In genomic region chr2:202687276-202687675, GRCh38 we compare ENCODE assay signal across 23 cellular contexts. TPM values are rescaled to one million over a fixed set of nuclear protein-coding genes. Genes with fewer than 3 reads are reported as not detected.
DNase-seq lines count a peak whose midpoint lies in the region; ATAC-seq, FAIRE-seq and TF ChIP-seq lines count a peak whose summit lies in the region.
"Had no signal": no experiment of that assay in that cellular context is flagged by ENCODE, and none has a peak within 500 bp of the region (broad histone marks: within the 10 kb centered on the region; RNA-seq: fewer than 3 reads in every experiment).

No MANE protein-coding gene starts in this region.

- no peak overlapping the region for H3K4me3 ChIP-seq in Panc1 (ENCODE audit: low read depth in 2 of 2, low read length in 2 of 2)
- no peak overlapping the region for H3K4me3 ChIP-seq in epithelial cell of esophagus (ENCODE audit: low read length)
- H3K4me3 ChIP-seq: hepatocyte, transverse colon had no signal

- peaks cover 19 to 56% (median 45%) of the 10 kb centered on the region in 4 donors for H3K4me1 Mint-ChIP-seq in naive thymus-derived CD8-positive, alpha-beta T cell
- H3K4me1 Mint-ChIP-seq: activated CD8-positive, alpha-beta memory T cell treated with anti-CD3 and anti-CD28 coated beads, Interleukin-2, amount 10 ng/mL, durations not matched to agents 7 days and 5 days had no signal

- no peaks in the 10 kb centered on the region for H3K4me1 ChIP-seq in Panc1 (ENCODE audit: control insufficient read depth, insufficient read depth, low read length)
- H3K4me1 ChIP-seq: transverse colon had no signal

- peaks cover 2 to 16% (median 9%) of the 10 kb centered on the region in 3 donors for H3K36me3 Mint-ChIP-seq in naive thymus-derived CD8-positive, alpha-beta T cell
- H3K36me3 Mint-ChIP-seq: activated CD8-positive, alpha-beta memory T cell treated with anti-CD3 and anti-CD28 coated beads, Interleukin-2, amount 10 ng/mL, durations not matched to agents 7 days and 5 days had no signal

- peaks cover 0 to 4% (median 0%) of the 10 kb centered on the region in 9 donors for H3K9me3 Mint-ChIP-seq in naive thymus-derived CD8-positive, alpha-beta T cell

- no peak overlapping the region for H3K27ac ChIP-seq in Panc1 (ENCODE audit: low read length)
- H3K27ac ChIP-seq: hepatocyte, transverse colon, WERI-Rb-1 had no signal

- no peak for TF ChIP-seq POLR2A in H54 (IDR thresholded peaks at IDR 0.05; ENCODE audit: low read depth, low read length)

- peak overlapping the region in 7 of 10 donors; percentile 4 to 81 (median 13) for H3K27ac Mint-ChIP-seq in naive thymus-derived CD8-positive, alpha-beta T cell
- H3K27ac Mint-ChIP-seq: activated CD4-positive, alpha-beta T cell treated with anti-CD3 and anti-CD28 coated beads, Interleukin-2, amount 10 ng/mL, durations not matched to agents 7 days and 5 days; activated CD8-positive, alpha-beta memory T cell treated with anti-CD3 and anti-CD28 coated beads, Interleukin-2, amount 10 ng/mL, durations not matched to agents 7 days and 5 days; activated naive CD8-positive, alpha-beta T cell treated with anti-CD3 and anti-CD28 coated beads for 36 hours; CD4-positive, alpha-beta T cell; T-helper 17 cell had no signal

- H3K27me3 ChIP-seq in Panc1 (ENCODE audit: control insufficient read depth, insufficient read depth, low read length) = no peaks in the 10 kb centered on the region
- H3K27me3 ChIP-seq: hepatocyte, transverse colon had no signal

- CTCF ChIA-PET in Panc1 (lab: Charles Lee) = no interaction called here

- DNase-seq in H54 (ENCODE audit: insufficient read length, low spot score) (no peak), Panc1 (ENCODE audit: low read depth, low spot score) (peak; percentile 20), epithelial cell of esophagus (ENCODE audit: low read depth) (peak; percentile 29), NCI-H1417 (lab: John Stamatoyannopoulos, UW) (no peak), NCI-H510A (lab: John Stamatoyannopoulos, UW) (no peak), dedifferentiated amniotic fluid mesenchymal stem cell (ENCODE audit: extremely low spot score) (no peak)
- DNase-seq in naive thymus-derived CD8-positive, alpha-beta T cell = no peak
- DNase-seq: activated CD4-positive, alpha-beta T cell treated with anti-CD3 and anti-CD28 coated beads, Interleukin-2, amount 10 ng/mL, durations not matched to agents 7 days and 5 days; activated CD8-positive, alpha-beta memory T cell treated with anti-CD3 and anti-CD28 coated beads, Interleukin-2, amount 10 ng/mL, durations not matched to agents 7 days and 5 days; activated naive CD8-positive, alpha-beta T cell treated with anti-CD3 and anti-CD28 coated beads for 36 hours; CD4-positive, alpha-beta T cell; DMS 273 treated with DMSO at 0.1 percent for 48 hours; foreskin melanocyte; KG1; NCI-H146; NCI-H510A treated with DMSO at 0.1 percent for 48 hours; posterior cingulate gyrus; T-helper 17 cell; transverse colon; WERI-Rb-1 had no signal

- no peaks in the 10 kb centered on the region for H3K9me3 ChIP-seq in Panc1 (ENCODE audit: control insufficient read depth, insufficient read depth, low read depth, low read length)
- H3K9me3 ChIP-seq: transverse colon had no signal

- no TSS peak for BruUV-seq in Panc1 (replicated peaks; lab: Mats Ljungman, UMichigan)

- H3K4me3 Mint-ChIP-seq in naive thymus-derived CD8-positive, alpha-beta T cell = peak overlapping the region in 1 of 10 donors; percentile 28
- H3K4me3 Mint-ChIP-seq: activated CD4-positive, alpha-beta T cell treated with anti-CD3 and anti-CD28 coated beads, Interleukin-2, amount 10 ng/mL, durations not matched to agents 7 days and 5 days; activated CD8-positive, alpha-beta memory T cell treated with anti-CD3 and anti-CD28 coated beads, Interleukin-2, amount 10 ng/mL, durations not matched to agents 7 days and 5 days; activated naive CD8-positive, alpha-beta T cell treated with anti-CD3 and anti-CD28 coated beads for 36 hours; CD4-positive, alpha-beta T cell; T-helper 17 cell had no signal

- ATAC-seq in Panc1 = peak; percentile 63; the same call in 1 of the 2 replicates
- no peak for ATAC-seq in naive thymus-derived CD8-positive, alpha-beta T cell
- ATAC-seq: activated CD8-positive, alpha-beta memory T cell treated with anti-CD3 and anti-CD28 coated beads, Interleukin-2, amount 10 ng/mL, durations not matched to agents 7 days and 5 days; sciatic nerve; T-helper 17 cell had no signal

- POLR2A ChIA-PET in Panc1 (lab: Charles Lee) = no interaction called here
- POLR2A ChIA-PET in naive thymus-derived CD8-positive, alpha-beta T cell (lab: Charles Lee) = no interaction called here

- in situ Hi-C loops in Panc1 (cut with HindIII; ENCODE audit: low pct_unique_long_range_greater_than_20kb, low sequenced_read_pairs) = no loop called here

- H3K27me3 Mint-ChIP-seq in naive thymus-derived CD8-positive, alpha-beta T cell = no peaks in the 10 kb centered on the region
- H3K27me3 Mint-ChIP-seq: activated CD4-positive, alpha-beta T cell treated with anti-CD3 and anti-CD28 coated beads, Interleukin-2, amount 10 ng/mL, durations not matched to agents 7 days and 5 days; activated CD8-positive, alpha-beta memory T cell treated with anti-CD3 and anti-CD28 coated beads, Interleukin-2, amount 10 ng/mL, durations not matched to agents 7 days and 5 days; activated naive CD8-positive, alpha-beta T cell treated with anti-CD3 and anti-CD28 coated beads for 36 hours; CD4-positive, alpha-beta T cell; T-helper 17 cell had no signal

- intact Hi-C loops in Panc1 (cut with micrococcal nuclease; ENCODE audit: unreplicated experiment) = no loop called here

- peak; percentile 78 for FAIRE-seq in H54 (lab: Jason Lieb, UNC)
- FAIRE-seq: H1 had no signal

- no peaks in the 10 kb centered on the region for H3K36me3 ChIP-seq in Panc1 (ENCODE audit: control insufficient read depth, insufficient read depth, low read length)
- H3K36me3 ChIP-seq: transverse colon, WERI-Rb-1 had no signal

- TF ChIP-seq CTCF in Panc1 (IDR thresholded peaks at IDR 0.05) (no peak), epithelial cell of esophagus (IDR thresholded peaks at IDR 0.05; ENCODE audit: insufficient read depth, low read depth, low read length, missing control alignments) (no peak)

RNA-seq across cellular contexts. Expression of gene FAM117B, which starts 52.5 kb away (rescaled TPM):
- 7.8 TPM for total RNA-seq in Panc1 (2021; ENCODE audit: unreplicated experiment)
- polyA plus RNA-seq in Panc1 (2012; ENCODE audit: insufficient read length) = 6.8 TPM
- 10 to 100 TPM; 55.6 to 57.2 TPM for total RNA-seq in naive thymus-derived CD8-positive, alpha-beta T cell
- polyA plus RNA-seq in naive thymus-derived CD8-positive, alpha-beta T cell = 10 to 100 TPM; 11.0 to 24.4 (median 16.0) TPM

Comparison
In these comparisons a context has a peak if more than half of its experiments do, and no peak if none do; other contexts are left out.
1. DNase-seq: peak in Panc1 (single experiment) and epithelial cell of esophagus (single experiment); none in H54 (single experiment), naive thymus-derived CD8-positive, alpha-beta T cell (0 of 10), NCI-H1417 (0 of 3), NCI-H510A (single experiment) and dedifferentiated amniotic fluid mesenchymal stem cell (single experiment).